ENCODE assay signal across 12 cellular contexts in the genomic region with DNA sequence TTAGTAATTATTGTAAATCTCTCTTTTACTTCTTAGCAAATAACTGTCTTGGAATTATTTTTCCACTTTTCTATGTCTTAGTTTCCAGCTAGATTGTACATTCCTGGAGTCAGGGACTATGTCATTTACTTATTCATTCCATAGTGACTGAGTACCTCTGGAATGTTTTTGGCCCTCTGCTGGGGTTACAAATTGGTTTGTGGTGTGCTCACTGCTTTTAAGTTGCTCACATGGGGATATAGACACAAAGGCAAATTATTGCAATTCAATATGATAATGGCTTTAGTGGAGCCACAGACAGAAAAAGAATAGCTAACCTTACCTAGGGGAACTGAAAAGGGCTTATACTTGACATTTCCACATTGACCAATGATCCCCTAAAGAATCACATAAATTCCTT.
DNase-seq lines count a peak whose midpoint lies in the region; ATAC-seq and TF ChIP-seq lines count a peak whose summit lies in the region.
"Had no signal": no experiment of that assay in that cellular context is flagged by ENCODE, and none has a peak within 500 bp of the region (broad histone marks: within the 10 kb centered on the region; RNA-seq: fewer than 3 reads in every experiment).

No MANE protein-coding gene starts in this region.

- no peaks in the 10 kb centered on the region for H3K36me3 ChIP-seq in BJ (ENCODE audit: control insufficient read depth, insufficient read depth, low read length)
- H3K36me3 ChIP-seq: thyroid gland had no signal

- H3K27me3 ChIP-seq in BJ (ENCODE audit: control insufficient read depth, insufficient read depth, low read length) = no peaks in the 10 kb centered on the region
- H3K27me3 ChIP-seq: thyroid gland had no signal

- DNase-seq in BJ (ENCODE audit: low read depth) = peak; percentile 92
- peak; percentile 29 for DNase-seq in LoVo (ENCODE audit: low spot score)
- DNase-seq in cerebellar cortex (ENCODE audit: low spot score) = peak; percentile 3
- no peak for DNase-seq in mesothelial cell of epicardium (ENCODE audit: low spot score in 2 of 2, unreplicated experiment in 2 of 2)
- no peak for DNase-seq in NCI-H1105 treated with DMSO at 0.1 percent for 48 hours (lab: John Stamatoyannopoulos, UW)
- no peak for DNase-seq in cortex of kidney (lab: John Stamatoyannopoulos, UW)
- no peak for DNase-seq in activated T-cell treated with anti-CD3 and anti-CD28 coated beads for 4 hours
- DNase-seq: activated T-cell treated with anti-CD3 and anti-CD28 coated beads, Interleukin-2, amount 50 U/mL, for 4 hours; stimulated activated CD4-positive, alpha-beta T cell treated with anti-CD3 and anti-CD28 coated beads, Interleukin-4, amount 100 ng/mL, for 1 hour; thyroid gland had no signal

- no peak overlapping the region for H3K4me3 Mint-ChIP-seq in mesothelial cell of epicardium
- H3K4me3 Mint-ChIP-seq: activated T-cell treated with anti-CD3 and anti-CD28 coated beads, Interleukin-2, amount 50 U/mL, for 4 hours; neural crest cell had no signal

- peaks cover 6% of the 10 kb centered on the region for H3K9me3 Mint-ChIP-seq in mesothelial cell of epicardium
- H3K9me3 Mint-ChIP-seq: activated T-cell treated with anti-CD3 and anti-CD28 coated beads, Interleukin-2, amount 50 U/mL, for 4 hours; neural crest cell had no signal

- no peak for ATAC-seq in esophagus mucosa
- ATAC-seq: activated T-cell treated with anti-CD3 and anti-CD28 coated beads, Interleukin-2, amount 50 U/mL, for 4 hours had no signal

- TF ChIP-seq CTCF in BJ (IDR thresholded peaks at IDR 0.05; ENCODE audit: insufficient read depth, low read depth, low read length) (no peak), mesothelial cell of epicardium (IDR thresholded peaks at IDR 0.05; ENCODE audit: unreplicated experiment) (no peak)

- H3K27me3 Mint-ChIP-seq in mesothelial cell of epicardium (ENCODE audit: low read depth) = no peaks in the 10 kb centered on the region

- CTCF ChIA-PET in BJ (lab: Yijun Ruan, JAX) = interaction anchor here (0.6 to 1.2 kb wide), 3 partner anchors 9 to 131 kb away, joined by 3 read pairs; no protein-coding TSS in a partner anchor

- peak overlapping the region; percentile 0 for H3K27ac Mint-ChIP-seq in mesothelial cell of epicardium

- POLR2A ChIA-PET in BJ (lab: Charles Lee) = interaction anchor here (0.7 kb wide), 1 partner anchor 112 kb away, joined by 5 read pairs; no protein-coding TSS in a partner anchor

- H3K4me3 ChIP-seq in BJ (ENCODE audit: low read depth, low read length) = no peak overlapping the region
- H3K4me3 ChIP-seq: thyroid gland had no signal

- H3K36me3 Mint-ChIP-seq in mesothelial cell of epicardium = no peaks in the 10 kb centered on the region

- peaks cover 4% of the 10 kb centered on the region for H3K4me1 Mint-ChIP-seq in mesothelial cell of epicardium
- H3K4me1 Mint-ChIP-seq: neural crest cell had no signal

Comparison
In these comparisons a context has a peak if more than half of its experiments do, and no peak if none do; other contexts are left out.
1. DNase-seq: peak in BJ (single experiment), LoVo (single experiment) and cerebellar cortex (single experiment); none in mesothelial cell of epicardium (0 of 2), NCI-H1105 treated with DMSO at 0.1 percent for 48 hours (single experiment), cortex of kidney (single experiment) and activated T-cell treated with anti-CD3 and anti-CD28 coated beads for 4 hours (single experiment).